ENCODE assay signal across 1 cellular context in genomic region chr15:101088788-101089578, GRCh38.
TF ChIP-seq lines count a peak whose summit lies in the region.

No MANE protein-coding gene starts in this region.

TF ChIP-seq in K562, 482 proteins besides CTCF, POLR2A, EP300 and RAD21 (continued from another document):
- TF ChIP-seq CUX1 (CRISPR knock-in tag; IDR thresholded peaks at IDR 0.05) (no peak), HMGN3 (IDR thresholded peaks at IDR 0.05; ENCODE audit: borderline replicate concordance, extremely low read depth, insufficient read length, low read depth, low read length) (peak; percentile 34), RFX1 (IDR thresholded peaks at IDR 0.05) (no peak), FOXA3 (CRISPR knock-in tag; conservative IDR thresholded peaks at IDR 0.05 in 1 of 2, IDR thresholded peaks at IDR 0.05 in 1 of 2) (no peak), HSF4 (CRISPR knock-in tag; IDR thresholded peaks at IDR 0.05; ENCODE audit: borderline replicate concordance) (no peak), VEZF1 (CRISPR knock-in tag; IDR thresholded peaks at IDR 0.05) (peak; percentile 36; the same call in 1 of the 2 replicates), PTRF (tag; IDR thresholded peaks at IDR 0.05) (no peak)
